8 cellular contexts compared by ENCODE assay signal in the genomic region with DNA sequence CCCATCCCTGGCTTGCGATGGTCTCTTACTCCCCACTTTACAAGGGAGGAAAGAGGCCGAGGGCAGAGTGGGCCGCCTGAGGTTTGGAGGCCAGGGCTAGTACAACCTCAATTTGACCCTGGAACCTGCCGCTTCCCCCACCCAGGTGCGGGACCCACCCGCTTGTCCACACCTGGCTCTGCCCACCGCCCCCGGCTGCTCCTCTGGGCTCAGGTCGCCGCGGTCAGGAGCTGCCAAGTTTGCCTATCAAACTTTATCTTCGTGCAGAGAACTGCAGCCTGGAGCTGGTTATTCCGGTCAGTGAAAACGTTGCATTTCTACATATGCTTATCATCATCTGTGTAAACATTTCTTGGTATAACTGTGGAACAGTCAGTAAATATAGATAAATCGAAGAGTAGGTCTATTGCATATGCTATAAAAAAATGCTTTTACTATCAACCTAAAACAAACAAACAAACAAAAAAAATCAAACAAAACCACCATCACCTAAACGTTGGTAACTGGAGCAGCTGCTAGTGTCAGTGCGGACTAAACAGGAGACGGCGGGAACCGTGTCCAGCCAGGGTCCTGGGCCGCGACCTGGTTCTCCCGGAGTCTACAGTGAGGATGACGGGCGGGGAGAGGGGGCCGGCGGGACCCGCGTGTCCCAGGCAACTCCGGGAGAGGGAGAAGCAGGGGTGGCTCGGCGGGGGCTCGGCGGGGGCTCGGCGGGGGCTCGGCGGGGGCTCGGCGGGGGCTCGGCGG. TPM values are rescaled to one million over a fixed set of nuclear protein-coding genes. Genes with fewer than 3 reads are reported as not detected.
A peak's percentile ranks its signal among the peaks of the same experiment; 100 is the strongest.
DNase-seq lines count a peak whose midpoint lies in the region; ATAC-seq and TF ChIP-seq lines count a peak whose summit lies in the region.

No MANE protein-coding gene starts in this region.

- ATAC-seq in GM19452 (IDR thresholded peaks at IDR 0.05; ENCODE audit: unreplicated experiment): no peak

- peak overlapping the region in 1 of 2 donors; percentile 36 for H3K9ac ChIP-seq in stomach smooth muscle (ENCODE audit: low read length in 2 of 2)

- H3K27ac ChIP-seq in breast epithelium (peak overlapping the region; percentile 87 to 98), stomach smooth muscle (ENCODE audit: low read length) (no peak overlapping the region)

- DNase-seq in GM10248 (ENCODE audit: extremely low spot score) (peak; percentile 45), NCI-H2227 treated with DMSO at 0.1 percent for 48 hours (lab: John Stamatoyannopoulos, UW) (peak; percentile 15), breast epithelium (ENCODE audit: low spot score in 2 of 2) (peak; percentile 44 to 57), kidney epithelial cell (ENCODE audit: low read depth) (no peak), pons (ENCODE audit: low spot score) (no peak), NCI-H128 (lab: John Stamatoyannopoulos, UW; ENCODE audit: unreplicated experiment) (no peak)

- H3K4me1 ChIP-seq in breast epithelium (no peaks in the 10 kb centered on the region), stomach smooth muscle (ENCODE audit: control insufficient read depth, insufficient read depth, low read length) (peaks cover 16% of the 10 kb centered on the region)

- H3K4me3 ChIP-seq in breast epithelium (peak overlapping the region; percentile 80 to 98 (median 87)), kidney epithelial cell (ENCODE audit: low read depth, low read length) (peak overlapping the region; percentile 82), stomach smooth muscle (ENCODE audit: low read length in 2 of 2) (peak overlapping the region; percentile 56 to 84)

- intact Hi-C loops in breast epithelium (cut with DNase I; ENCODE audit: low total_unique reads): loop anchor here (10.0 kb wide), 1 partner anchor 119 kb away; no protein-coding TSS in a partner anchor

- no peaks in the 10 kb centered on the region for H3K9me3 ChIP-seq in breast epithelium
- no peaks in the 10 kb centered on the region for H3K9me3 ChIP-seq in stomach smooth muscle (ENCODE audit: control insufficient read depth in 2 of 2, low read length in 2 of 2)

- H3K27me3 ChIP-seq in breast epithelium: no peaks in the 10 kb centered on the region
- peaks cover 6% of the 10 kb centered on the region for H3K27me3 ChIP-seq in kidney epithelial cell (ENCODE audit: control insufficient read depth, insufficient read depth, low read length)
- H3K27me3 ChIP-seq in stomach smooth muscle (ENCODE audit: control insufficient read depth in 1 of 2, insufficient read depth in 2 of 2, low read length in 2 of 2): no peaks in the 10 kb centered on the region

- TF ChIP-seq CTCF in GM10248 (IDR thresholded peaks at IDR 0.05; ENCODE audit: control extremely low read depth, extremely low read depth, low read depth, missing control alignments): no peak
- no peak for TF ChIP-seq CTCF in breast epithelium (IDR thresholded peaks at IDR 0.05)
- no peak for TF ChIP-seq CTCF in kidney epithelial cell (IDR thresholded peaks at IDR 0.05; ENCODE audit: insufficient read depth, low read length, poor library complexity, severe bottlenecking)

- POLR2A ChIA-PET in GM10248 (lab: Yijun Ruan, JAX): no interaction called here

- H3K36me3 ChIP-seq in breast epithelium: no peaks in the 10 kb centered on the region
- no peaks in the 10 kb centered on the region for H3K36me3 ChIP-seq in kidney epithelial cell (ENCODE audit: control insufficient read depth, insufficient read depth, low read length)
- peaks cover 0 to 2% of the 10 kb centered on the region in 2 donors for H3K36me3 ChIP-seq in stomach smooth muscle (ENCODE audit: control insufficient read depth in 2 of 2, insufficient read depth in 2 of 2, low read length in 2 of 2)

- TF ChIP-seq POLR2A in breast epithelium (IDR thresholded peaks at IDR 0.05): no peak

- CTCF ChIA-PET in GM10248 (lab: Yijun Ruan, JAX): interaction anchor here (1.1 to 1.8 kb wide), 5 partner anchors 11 to 132 kb away, joined by 3 to 4 read pairs (median 3); no protein-coding TSS in a partner anchor

RNA-seq across cellular contexts. Expression of gene ADARB1, which starts 0.9 kb away (rescaled TPM):
- 10 to 100 TPM; 19.9 to 21.3 (median 20.0) TPM for total RNA-seq in breast epithelium
- total RNA-seq in kidney epithelial cell: 3.3 and 6.9 TPM in 2 replicates

Comparison
In these comparisons a context has a peak if more than half of its experiments do, and no peak if none do; other contexts are left out.
1. DNase-seq: peak in GM10248 (single experiment), NCI-H2227 treated with DMSO at 0.1 percent for 48 hours (single experiment) and breast epithelium (2 of 2); none in kidney epithelial cell (single experiment), pons (single experiment) and NCI-H128 (single experiment).
2. Peak in every context shown above with its lines, with median percentiles within 50 percentile points of each other: H3K4me3 ChIP-seq.